8 cellular contexts compared by ENCODE assay signal in the genomic region with DNA sequence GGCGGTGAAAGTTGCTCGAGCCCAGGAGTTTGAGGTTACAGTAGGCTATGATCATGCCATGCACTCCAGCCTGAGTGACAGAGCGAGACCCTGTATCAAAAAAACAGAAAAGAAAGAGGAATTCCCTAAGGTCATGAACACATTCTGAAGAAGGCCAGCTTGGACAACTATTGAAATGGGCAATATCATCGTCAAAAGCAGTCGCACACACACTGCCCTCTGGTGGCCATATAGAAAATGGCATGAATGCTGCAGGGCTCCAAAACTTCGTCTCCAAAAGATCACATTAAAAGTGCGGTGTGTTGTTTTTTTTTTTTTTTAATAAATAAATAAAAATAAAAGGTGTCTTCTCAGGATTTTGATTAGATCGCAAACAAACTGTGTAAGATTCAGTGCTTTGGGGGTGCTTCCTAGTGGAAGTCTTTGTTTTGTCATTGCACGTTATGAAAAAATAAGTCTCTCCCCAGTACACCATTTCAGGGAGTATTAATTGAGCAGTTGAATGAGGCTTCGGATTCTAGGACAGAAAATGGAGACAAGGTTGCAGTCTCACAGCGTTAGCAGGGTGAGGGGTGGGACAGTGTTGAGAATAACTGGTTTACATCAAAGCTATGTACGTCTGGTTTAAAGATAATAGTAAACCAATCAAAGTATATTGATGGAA.
DNase-seq lines count a peak whose midpoint lies in the region; ATAC-seq and TF ChIP-seq lines count a peak whose summit lies in the region.

No MANE protein-coding gene starts in this region.

- no peak for ATAC-seq in GM18858 (IDR thresholded peaks at IDR 0.05; ENCODE audit: unreplicated experiment)

- peak; percentile 48 for DNase-seq in AG08395 (ENCODE audit: low spot score)
- DNase-seq in GM10266 (ENCODE audit: extremely low spot score) = peak; percentile 32
- peak; percentile 14 for DNase-seq in OCI-LY7 (ENCODE audit: low spot score)
- DNase-seq in fibroblast of mammary gland (ENCODE audit: low read depth) = peak; percentile 39
- DNase-seq in uterus = no peak
- no peak for DNase-seq in activated CD4-positive, CD25-positive, alpha-beta regulatory T cell treated with anti-CD3 and anti-CD28 coated beads, Interleukin-2, amount 50 U/mL, for 72 hours
- DNase-seq in SIG-M5 treated with dmso at 0.1 percent for 504 hours (lab: John Stamatoyannopoulos, UW; ENCODE audit: unreplicated experiment) = no peak

- H3K9me3 ChIP-seq in OCI-LY7 (ENCODE audit: low read length) (no peaks in the 10 kb centered on the region), uterus (no peaks in the 10 kb centered on the region)

- TF ChIP-seq CTCF in GM10266 (IDR thresholded peaks at IDR 0.05; ENCODE audit: control insufficient read depth, insufficient read depth, low read depth, missing control alignments) (peak; percentile 68), OCI-LY7 (conservative IDR thresholded peaks at IDR 0.05; ENCODE audit: low read length) (peak; percentile 87), fibroblast of mammary gland (conservative IDR thresholded peaks at IDR 0.05; ENCODE audit: control insufficient read depth, insufficient read depth, low read depth, low read length) (peak; percentile 81), uterus (IDR thresholded peaks at IDR 0.05) (peak in 3 of 4 experiments; percentile 21 to 45 (median 24))

- TF ChIP-seq POLR2A in uterus (IDR thresholded peaks at IDR 0.05) = no peak

- intact Hi-C loops in OCI-LY7 (cut with micrococcal nuclease; ENCODE audit: unreplicated experiment) = no loop called here
- intact Hi-C loops in uterus (cut with DNase I; ENCODE audit: low total_unique reads) = no loop called here

- H3K79me2 ChIP-seq in OCI-LY7 (ENCODE audit: insufficient read depth, low read depth, low read length) = no peaks in the 10 kb centered on the region

- H2AFZ ChIP-seq in OCI-LY7 (ENCODE audit: low read length) = no peak overlapping the region

- no peaks in the 10 kb centered on the region for H4K20me1 ChIP-seq in OCI-LY7 (ENCODE audit: insufficient read depth, low read length)

- CTCF ChIA-PET in OCI-LY7 (lab: Charles Lee; ENCODE audit: unreplicated experiment) = no interaction called here

- no peak overlapping the region for H3K4me2 ChIP-seq in OCI-LY7 (ENCODE audit: low read length)

- H3K4me3 ChIP-seq in OCI-LY7 (ENCODE audit: low read depth, low read length, poor library complexity, severe bottlenecking) (no peak overlapping the region), fibroblast of mammary gland (ENCODE audit: control insufficient read depth, low read depth, low read length) (no peak overlapping the region), uterus (no peak overlapping the region)

- H3K27ac ChIP-seq in OCI-LY7 (ENCODE audit: low read depth, low read length, poor library complexity, severe bottlenecking) = no peak overlapping the region
- no peak overlapping the region for H3K27ac ChIP-seq in uterus

- no TSS peak for BruUV-seq in OCI-LY7 (replicated peaks; lab: Mats Ljungman, UMichigan)

- H3K4me1 ChIP-seq in OCI-LY7 (ENCODE audit: insufficient read depth, low read length, poor library complexity, severe bottlenecking) (no peaks in the 10 kb centered on the region), uterus (no peaks in the 10 kb centered on the region)

- H3K36me3 ChIP-seq in OCI-LY7 (ENCODE audit: insufficient read depth, low read length) (no peaks in the 10 kb centered on the region), uterus (no peaks in the 10 kb centered on the region)

- POLR2A ChIA-PET in OCI-LY7 (lab: Charles Lee) = no interaction called here

- H3K9me2 ChIP-seq in OCI-LY7 (ENCODE audit: insufficient read depth, low read length) = no peaks in the 10 kb centered on the region

- H3K27me3 ChIP-seq in uterus = peaks cover 0 to 10% of the 10 kb centered on the region in 2 donors

Comparison
In these comparisons a context has a peak if more than half of its experiments do, and no peak if none do; other contexts are left out.
1. DNase-seq: peak in AG08395 (single experiment), GM10266 (single experiment), OCI-LY7 (single experiment) and fibroblast of mammary gland (single experiment); none in uterus (0 of 2), activated CD4-positive, CD25-positive, alpha-beta regulatory T cell treated with anti-CD3 and anti-CD28 coated beads, Interleukin-2, amount 50 U/mL, for 72 hours (single experiment) and SIG-M5 treated with dmso at 0.1 percent for 504 hours (single experiment).
2. CTCF ChIP-seq: peak in every context shown above with its lines; median percentile 87 in OCI-LY7; 81 in fibroblast of mammary gland; 68 in GM10266; 24 in uterus.